Comparison of ENCODE assay signal across 4 cellular contexts in genomic region chr6:113910285-113910684, GRCh38. TPM values are rescaled to one million over a fixed set of nuclear protein-coding genes. Genes with fewer than 3 reads are reported as not detected.
DNase-seq lines count a peak whose midpoint lies in the region; FAIRE-seq and TF ChIP-seq lines count a peak whose summit lies in the region.
"Not testable (repeated sequence)": the region's sequence is repeated elsewhere in the genome, so short reads cannot be mapped to it uniquely, and the experiment has no call there.
"Had no signal": no experiment of that assay in that cellular context is flagged by ENCODE, and none has a peak within 500 bp of the region (broad histone marks: within the 10 kb centered on the region; RNA-seq: fewer than 3 reads in every experiment).

No MANE protein-coding gene starts in this region.

- not testable (repeated sequence) for H3K9me3 ChIP-seq in liver (ENCODE audit: control insufficient read depth in 4 of 4, low read length in 3 of 4); small intestine (ENCODE audit: control insufficient read depth, low read depth)

- TF ChIP-seq CTCF in liver (IDR thresholded peaks at IDR 0.05; ENCODE audit: low read depth, low read length, missing input control): not testable (repeated sequence)

- WGBS in liver: 57% methylated on average over 1 of the region's 1 CpG
- 33 to 74% (median 45%) methylated on average over 1 of the region's 1 CpG for WGBS in small intestine, 3 donors

- DNase-seq in small intestine: peak; percentile 18

- H3K9ac ChIP-seq in liver (ENCODE audit: low read depth in 1 of 2, low read length in 2 of 2): not testable (repeated sequence)

- FAIRE-seq in small intestine (lab: Jason Lieb, UNC): not testable (repeated sequence)

- not testable (repeated sequence) for H3K27ac ChIP-seq in liver (ENCODE audit: low read depth in 1 of 2, low read length in 2 of 2); small intestine (ENCODE audit: low read depth in 1 of 2, low read length in 1 of 2)

- not testable (repeated sequence) for H3K36me3 ChIP-seq in liver (ENCODE audit: control insufficient read depth in 4 of 4, insufficient read depth in 3 of 4, low read depth in 1 of 4, low read length in 3 of 4); small intestine (ENCODE audit: control insufficient read depth in 2 of 2, insufficient read depth in 2 of 2, low read length in 2 of 2)

- not testable (repeated sequence) for H3K4me3 ChIP-seq in liver (ENCODE audit: low read depth in 1 of 3, low read length in 3 of 3); small intestine (ENCODE audit: low read depth in 1 of 2, low read length in 2 of 2)

- not testable (repeated sequence) for TF ChIP-seq RAD21 in liver (IDR thresholded peaks at IDR 0.05)

- not testable (repeated sequence) for H3K27me3 ChIP-seq in liver (ENCODE audit: control insufficient read depth in 4 of 4, insufficient read depth in 4 of 4, low read length in 3 of 4); small intestine (ENCODE audit: control insufficient read depth in 2 of 2, insufficient read depth in 2 of 2, low read length in 2 of 2)

- peaks cover 2 to 11% (median 6%) of the 10 kb centered on the region in 4 donors for H3K4me1 ChIP-seq in liver (ENCODE audit: control insufficient read depth in 4 of 4, insufficient read depth in 4 of 4, low read length in 3 of 4)
- H3K4me1 ChIP-seq in small intestine (ENCODE audit: control insufficient read depth in 2 of 2, insufficient read depth in 1 of 2, low read depth in 1 of 2, low read length in 1 of 2): not testable (repeated sequence)

TF ChIP-seq in liver, 16 proteins besides CTCF, POLR2A, EP300 and RAD21:
- TF ChIP-seq JUND (IDR thresholded peaks at IDR 0.05) (peak in 1 of 2 donors; percentile 19), HNF4G (IDR thresholded peaks at IDR 0.05) (peak; percentile 8), HNF4A (conservative IDR thresholded peaks at IDR 0.05) (peak; percentile 75 to 84), RXRA (IDR thresholded peaks at IDR 0.05) (peak; percentile 27 to 38), SP1 (IDR thresholded peaks at IDR 0.05) (peak; percentile 55)
TF ChIP-seq in liver: peak in this region for 5; not testable (repeated sequence) for 11.

RNA-seq across cellular contexts. Expression of gene MARCKS, which starts 53.1 kb away (rescaled TPM):
- 10 to 100 TPM in 1 of 2 donors, 1 to 10 TPM in 1; 3.6 to 31.6 TPM for total RNA-seq in liver
- polyA plus RNA-seq in liver (1 to 10 TPM; 5.1 to 6.6 TPM), small intestine (10 to 100 TPM; 18.1 to 32.5 (median 20.0) TPM)
- total RNA-seq: CD4-positive, CD25-positive, alpha-beta regulatory T cell had no signal
- polyA plus RNA-seq: CD8-positive, alpha-beta memory T cell had no signal
